ENCODE assay signal across 19 cellular contexts in genomic region chr4:149574973-149575372, GRCh38.
DNase-seq lines count a peak whose midpoint lies in the region; ATAC-seq and FAIRE-seq lines count a peak whose summit lies in the region.
"Had no signal": no experiment of that assay in that cellular context is flagged by ENCODE, and none has a peak within 500 bp of the region (broad histone marks: within the 10 kb centered on the region; RNA-seq: fewer than 3 reads in every experiment).

No MANE protein-coding gene starts in this region.

- H3K4me3 ChIP-seq in small intestine (ENCODE audit: low read depth in 1 of 2, low read length in 2 of 2) = no peak overlapping the region
- H3K4me3 ChIP-seq: neural progenitor cell, right atrium auricular region, SK-N-MC, thoracic aorta had no signal

- no peaks in the 10 kb centered on the region for H3K36me3 ChIP-seq in small intestine (ENCODE audit: control insufficient read depth in 2 of 2, insufficient read depth in 2 of 2, low read length in 2 of 2)
- H3K36me3 ChIP-seq: neural progenitor cell, right atrium auricular region, thoracic aorta had no signal

- FAIRE-seq in small intestine (lab: Jason Lieb, UNC) = no peak
- FAIRE-seq: endothelial cell of umbilical vein had no signal

- H3K27me3 ChIP-seq in small intestine (ENCODE audit: control insufficient read depth in 2 of 2, insufficient read depth in 2 of 2, low read length in 2 of 2) = no peaks in the 10 kb centered on the region
- H3K27me3 ChIP-seq: neural progenitor cell, right atrium auricular region had no signal

- WGBS in small intestine, 3 donors = 55 to 64% (median 56%) methylated on average over 4 of the region's 4 CpGs

- peak; percentile 73 for ATAC-seq in GM18520 (IDR thresholded peaks at IDR 0.05; ENCODE audit: unreplicated experiment)
- ATAC-seq in GM21723 (IDR thresholded peaks at IDR 0.05; ENCODE audit: unreplicated experiment) = peak; percentile 81
- ATAC-seq in HG03565 (IDR thresholded peaks at IDR 0.05; ENCODE audit: unreplicated experiment) = peak; percentile 59
- no peak for ATAC-seq in activated CD4-positive, CD25-positive, alpha-beta regulatory T cell treated with anti-CD3 and anti-CD28 coated beads, Interleukin-2, amount 50 U/mL, for 24 hours

- DNase-seq in foreskin melanocyte (peak; percentile 65), HuH-7.5 (ENCODE audit: low spot score) (no peak), small intestine (no peak), NCI-H345 treated with DMSO at 0.1 percent for 48 hours (lab: John Stamatoyannopoulos, UW; ENCODE audit: unreplicated experiment) (no peak)
- DNase-seq: amniotic stem cell; cerebellar nuclear complex; mesendoderm; NCI-H1105; NCI-H345; stimulated activated CD4-positive, alpha-beta T cell treated with anti-CD3 and anti-CD28 coated beads, Interleukin-1b, Interleukin-23, amount 100 ng/mL, for 48 hours had no signal

- H3K9me3 ChIP-seq in small intestine (ENCODE audit: control insufficient read depth, low read depth) = no peaks in the 10 kb centered on the region
- H3K9me3 ChIP-seq: right atrium auricular region, thoracic aorta had no signal

- no peaks in the 10 kb centered on the region for H3K4me1 ChIP-seq in small intestine (ENCODE audit: control insufficient read depth in 2 of 2, insufficient read depth in 1 of 2, low read depth in 1 of 2, low read length in 1 of 2)
- H3K4me1 ChIP-seq: neural progenitor cell, right atrium auricular region had no signal

- no peak overlapping the region for H3K27ac ChIP-seq in small intestine (ENCODE audit: low read depth in 1 of 2, low read length in 1 of 2)
- H3K27ac ChIP-seq: neural progenitor cell, right atrium auricular region, SK-N-MC, thoracic aorta had no signal

Comparison
In these comparisons a context has a peak if more than half of its experiments do, and no peak if none do; other contexts are left out.
1. ATAC-seq: peak in GM18520 (single experiment), GM21723 (single experiment) and HG03565 (single experiment); none in activated CD4-positive, CD25-positive, alpha-beta regulatory T cell treated with anti-CD3 and anti-CD28 coated beads, Interleukin-2, amount 50 U/mL, for 24 hours (0 of 2).